ENCODE assay signal across 8 cellular contexts in the genomic region with DNA sequence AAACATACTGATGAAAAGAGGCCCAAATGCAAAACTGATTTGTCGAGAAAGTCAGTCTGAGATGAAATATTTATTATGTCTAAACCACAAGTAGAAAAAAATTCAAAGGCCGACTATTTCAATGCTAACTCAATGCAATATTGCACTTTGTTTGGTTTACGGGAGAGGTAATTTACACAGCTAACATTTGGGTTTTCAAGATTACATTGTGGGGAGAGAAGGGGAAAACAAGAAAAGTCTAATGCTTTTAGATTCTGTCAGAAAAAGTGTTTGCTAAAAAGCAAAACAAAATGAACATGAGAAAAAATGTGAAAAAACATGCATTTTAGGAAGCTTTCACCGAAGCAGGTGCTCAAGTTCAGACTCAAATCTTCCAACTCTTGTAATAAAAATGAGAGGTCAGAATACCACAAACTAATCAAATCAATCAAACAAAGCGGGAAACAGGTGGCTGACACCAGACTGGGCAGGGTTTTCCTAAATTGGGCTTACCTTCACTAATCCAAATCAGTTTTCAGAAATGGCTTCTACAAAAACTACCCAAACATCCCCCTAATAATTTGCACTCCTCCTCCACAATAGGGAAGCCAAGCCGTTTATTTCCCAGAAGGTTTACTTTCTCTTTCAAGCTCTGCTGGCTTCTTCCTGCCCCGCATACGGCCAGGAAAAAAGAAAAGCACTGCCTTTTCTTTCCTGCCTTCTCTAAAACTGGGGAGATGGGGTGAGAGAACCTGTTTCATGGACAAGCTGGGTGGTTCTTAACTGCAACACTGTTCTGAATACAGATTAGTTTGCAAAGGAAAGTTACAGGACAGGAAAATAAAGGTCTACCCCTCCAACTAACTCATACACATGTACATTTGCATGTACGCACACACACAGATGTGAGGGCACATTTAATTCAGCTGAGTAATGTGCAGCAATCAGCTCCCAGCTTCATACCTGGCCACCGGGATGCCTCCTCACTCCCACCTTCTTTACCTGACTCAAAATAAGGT. TPM values are rescaled to one million over a fixed set of nuclear protein-coding genes. Genes with fewer than 3 reads are reported as not detected.
A peak's percentile ranks its signal among the peaks of the same experiment; 100 is the strongest.
DNase-seq lines count a peak whose midpoint lies in the region; TF ChIP-seq lines count a peak whose summit lies in the region.

No MANE protein-coding gene starts in this region.

- H3K9me3 Mint-ChIP-seq in CD14-positive monocyte, result no peaks in the 10 kb centered on the region
- H3K9me3 Mint-ChIP-seq in type B pancreatic cell, result no peaks in the 10 kb centered on the region

- H3K27me3 ChIP-seq in breast epithelium, result no peaks in the 10 kb centered on the region
- H3K27me3 ChIP-seq in liver (ENCODE audit: control insufficient read depth in 4 of 4, insufficient read depth in 4 of 4, low read length in 3 of 4), result no peaks in the 10 kb centered on the region

- peak overlapping the region; percentile 81 to 84 for H3K9ac ChIP-seq in liver (ENCODE audit: low read depth in 1 of 2, low read length in 2 of 2)

- H3K4me3 Mint-ChIP-seq in CD14-positive monocyte, result peak overlapping the region; percentile 76 to 88
- H3K4me3 Mint-ChIP-seq in type B pancreatic cell, result peak overlapping the region; percentile 65

- H3K4me3 ChIP-seq in breast epithelium (peak overlapping the region; percentile 4 to 57 (median 34)), liver (ENCODE audit: low read depth in 1 of 3, low read length in 3 of 3) (peak overlapping the region; percentile 9 to 49 (median 46))

- H3K27me3 Mint-ChIP-seq in CD14-positive monocyte (ENCODE audit: low read depth in 3 of 3) (no peaks in the 10 kb centered on the region), type B pancreatic cell (no peaks in the 10 kb centered on the region)

- TF ChIP-seq POLR2A in breast epithelium (IDR thresholded peaks at IDR 0.05), result no peak
- TF ChIP-seq POLR2A in erythroblast (IDR thresholded peaks at IDR 0.05; ENCODE audit: low read length), result no peak

- TF ChIP-seq CTCF in CD14-positive monocyte (IDR thresholded peaks at IDR 0.05) (no peak), breast epithelium (IDR thresholded peaks at IDR 0.05) (no peak), liver (IDR thresholded peaks at IDR 0.05; ENCODE audit: low read depth, low read length, missing input control) (no peak), type B pancreatic cell (conservative IDR thresholded peaks at IDR 0.05) (no peak)

- H3K36me3 Mint-ChIP-seq in CD14-positive monocyte, result peaks cover 12 to 25% of the 10 kb centered on the region in 2 donors
- peaks cover 12% of the 10 kb centered on the region for H3K36me3 Mint-ChIP-seq in type B pancreatic cell

- WGBS in liver, result 9% methylated on average over 10 of the region's 10 CpGs

- H3K4me1 ChIP-seq in breast epithelium (peaks cover 0 to 3% of the 10 kb centered on the region in 2 donors), liver (ENCODE audit: control insufficient read depth in 4 of 4, insufficient read depth in 4 of 4, low read length in 3 of 4) (peaks cover 14 to 52% (median 48%) of the 10 kb centered on the region in 4 donors)

- no peaks in the 10 kb centered on the region for H3K9me3 ChIP-seq in breast epithelium
- no peaks in the 10 kb centered on the region for H3K9me3 ChIP-seq in liver (ENCODE audit: control insufficient read depth in 4 of 4, low read length in 3 of 4)

- TF ChIP-seq RAD21 in liver (IDR thresholded peaks at IDR 0.05), result peak in 1 of 2 donors; percentile 15

- H3K27ac Mint-ChIP-seq in CD14-positive monocyte (peak overlapping the region; percentile 79 to 89 (median 87)), type B pancreatic cell (peak overlapping the region; percentile 44)

- DNase-seq in CD14-positive monocyte (ENCODE audit: low spot score) (no peak), Kasumi-1 (lab: John Stamatoyannopoulos, UW) (peak; percentile 27 to 32), breast epithelium (ENCODE audit: low spot score in 2 of 2) (no peak), type B pancreatic cell (ENCODE audit: extremely low spot score, unreplicated experiment) (no peak), erythroblast (lab: John Stamatoyannopoulos, UW) (no peak), NCI-H345 treated with DMSO at 0.1 percent for 48 hours (lab: John Stamatoyannopoulos, UW; ENCODE audit: unreplicated experiment) (no peak)
- DNase-seq in activated CD4-positive, CD25-positive, alpha-beta regulatory T cell (lab: John Stamatoyannopoulos, UW), result no peak

- peaks cover 41% of the 10 kb centered on the region for H3K4me1 Mint-ChIP-seq in CD14-positive monocyte
- peaks cover 25% of the 10 kb centered on the region for H3K4me1 Mint-ChIP-seq in type B pancreatic cell (ENCODE audit: unreplicated experiment)

- peak overlapping the region; percentile 70 to 83 for H3K27ac ChIP-seq in breast epithelium
- peak overlapping the region; percentile 77 to 87 for H3K27ac ChIP-seq in liver (ENCODE audit: low read depth in 1 of 2, low read length in 2 of 2)

- H3K36me3 ChIP-seq in breast epithelium (no peaks in the 10 kb centered on the region), liver (ENCODE audit: control insufficient read depth in 4 of 4, insufficient read depth in 3 of 4, low read depth in 1 of 4, low read length in 3 of 4) (peaks cover 0 to 3% (median under 1%) of the 10 kb centered on the region in 4 donors)

- intact Hi-C loops in CD14-positive monocyte (cut with micrococcal nuclease) (no loop called here), breast epithelium (cut with DNase I; ENCODE audit: low total_unique reads) (no loop called here)

TF ChIP-seq in liver, 16 proteins besides CTCF, POLR2A, EP300 and RAD21 (continues in another document):
- TF ChIP-seq HNF4G (IDR thresholded peaks at IDR 0.05) (no peak), EGR1 (IDR thresholded peaks at IDR 0.05; ENCODE audit: low read depth in 2 of 2) (no peak), SP1 (IDR thresholded peaks at IDR 0.05) (no peak), FOXA2 (IDR thresholded peaks at IDR 0.05) (no peak), JUND (IDR thresholded peaks at IDR 0.05) (no peak), HNF4A (conservative IDR thresholded peaks at IDR 0.05) (no peak), NR2F2 (IDR thresholded peaks at IDR 0.05) (no peak), GABPA (IDR thresholded peaks at IDR 0.05 in 1 of 2, conservative IDR thresholded peaks at IDR 0.05 in 1 of 2) (no peak), TAF1 (conservative IDR thresholded peaks at IDR 0.05) (no peak), FOXA1 (IDR thresholded peaks at IDR 0.05) (no peak)
- TF ChIP-seq, protein P1, sequence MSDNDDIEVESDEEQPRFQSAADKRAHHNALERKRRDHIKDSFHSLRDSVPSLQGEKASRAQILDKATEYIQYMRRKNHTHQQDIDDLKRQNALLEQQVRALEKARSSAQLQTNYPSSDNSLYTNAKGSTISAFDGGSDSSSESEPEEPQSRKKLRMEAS (IDR thresholded peaks at IDR 0.05), result no peak
- TF ChIP-seq, protein P2, sequence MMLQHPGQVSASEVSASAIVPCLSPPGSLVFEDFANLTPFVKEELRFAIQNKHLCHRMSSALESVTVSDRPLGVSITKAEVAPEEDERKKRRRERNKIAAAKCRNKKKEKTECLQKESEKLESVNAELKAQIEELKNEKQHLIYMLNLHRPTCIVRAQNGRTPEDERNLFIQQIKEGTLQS (IDR thresholded peaks at IDR 0.05), result no peak
- TF ChIP-seq, protein P3, sequence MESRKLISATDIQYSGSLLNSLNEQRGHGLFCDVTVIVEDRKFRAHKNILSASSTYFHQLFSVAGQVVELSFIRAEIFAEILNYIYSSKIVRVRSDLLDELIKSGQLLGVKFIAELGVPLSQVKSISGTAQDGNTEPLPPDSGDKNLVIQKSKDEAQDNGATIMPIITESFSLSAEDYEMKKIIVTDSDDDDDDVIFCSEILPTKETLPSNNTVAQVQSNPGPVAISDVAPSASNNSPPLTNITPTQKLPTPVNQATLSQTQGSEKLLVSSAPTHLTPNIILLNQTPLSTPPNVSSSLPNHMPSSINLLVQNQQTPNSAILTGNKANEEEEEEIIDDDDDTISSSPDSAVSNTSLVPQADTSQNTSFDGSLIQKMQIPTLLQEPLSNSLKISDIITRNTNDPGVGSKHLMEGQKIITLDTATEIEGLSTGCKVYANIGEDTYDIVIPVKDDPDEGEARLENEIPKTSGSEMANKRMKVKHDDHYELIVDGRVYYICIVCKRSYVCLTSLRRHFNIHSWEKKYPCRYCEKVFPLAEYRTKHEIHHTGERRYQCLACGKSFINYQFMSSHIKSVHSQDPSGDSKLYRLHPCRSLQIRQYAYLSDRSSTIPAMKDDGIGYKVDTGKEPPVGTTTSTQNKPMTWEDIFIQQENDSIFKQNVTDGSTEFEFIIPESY (IDR thresholded peaks at IDR 0.05), result no peak
- TF ChIP-seq, protein P4, sequence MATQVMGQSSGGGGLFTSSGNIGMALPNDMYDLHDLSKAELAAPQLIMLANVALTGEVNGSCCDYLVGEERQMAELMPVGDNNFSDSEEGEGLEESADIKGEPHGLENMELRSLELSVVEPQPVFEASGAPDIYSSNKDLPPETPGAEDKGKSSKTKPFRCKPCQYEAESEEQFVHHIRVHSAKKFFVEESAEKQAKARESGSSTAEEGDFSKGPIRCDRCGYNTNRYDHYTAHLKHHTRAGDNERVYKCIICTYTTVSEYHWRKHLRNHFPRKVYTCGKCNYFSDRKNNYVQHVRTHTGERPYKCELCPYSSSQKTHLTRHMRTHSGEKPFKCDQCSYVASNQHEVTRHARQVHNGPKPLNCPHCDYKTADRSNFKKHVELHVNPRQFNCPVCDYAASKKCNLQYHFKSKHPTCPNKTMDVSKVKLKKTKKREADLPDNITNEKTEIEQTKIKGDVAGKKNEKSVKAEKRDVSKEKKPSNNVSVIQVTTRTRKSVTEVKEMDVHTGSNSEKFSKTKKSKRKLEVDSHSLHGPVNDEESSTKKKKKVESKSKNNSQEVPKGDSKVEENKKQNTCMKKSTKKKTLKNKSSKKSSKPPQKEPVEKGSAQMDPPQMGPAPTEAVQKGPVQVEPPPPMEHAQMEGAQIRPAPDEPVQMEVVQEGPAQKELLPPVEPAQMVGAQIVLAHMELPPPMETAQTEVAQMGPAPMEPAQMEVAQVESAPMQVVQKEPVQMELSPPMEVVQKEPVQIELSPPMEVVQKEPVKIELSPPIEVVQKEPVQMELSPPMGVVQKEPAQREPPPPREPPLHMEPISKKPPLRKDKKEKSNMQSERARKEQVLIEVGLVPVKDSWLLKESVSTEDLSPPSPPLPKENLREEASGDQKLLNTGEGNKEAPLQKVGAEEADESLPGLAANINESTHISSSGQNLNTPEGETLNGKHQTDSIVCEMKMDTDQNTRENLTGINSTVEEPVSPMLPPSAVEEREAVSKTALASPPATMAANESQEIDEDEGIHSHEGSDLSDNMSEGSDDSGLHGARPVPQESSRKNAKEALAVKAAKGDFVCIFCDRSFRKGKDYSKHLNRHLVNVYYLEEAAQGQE (IDR thresholded peaks at IDR 0.05), result no peak

RNA-seq across cellular contexts. Expression of a gene that starts 9.3 kb away (rescaled TPM):
- polyA plus RNA-seq in CD14-positive monocyte, result 100 to 1,000 TPM; 110 to 155 TPM
- 100 to 1,000 TPM; 193 to 322 (median 238) TPM for total RNA-seq in breast epithelium
- 100 to 1,000 TPM in 1 of 2 donors, 10 to 100 TPM in 1; 68.7 to 301 TPM for total RNA-seq in liver
- polyA plus RNA-seq in liver, result 100 to 1,000 TPM; 104 to 123 TPM
- total RNA-seq in type B pancreatic cell (ENCODE audit: low replicate concordance), result 64.9 and 80.1 TPM in 2 replicates

RNA-seq across cellular contexts. Expression of a gene that starts 44.2 kb away (rescaled TPM):
- polyA plus RNA-seq in CD14-positive monocyte, result not detected
- 100 to 1,000 TPM; 288 to 554 (median 306) TPM for total RNA-seq in breast epithelium
- total RNA-seq in liver, result 10 to 100 TPM in 1 of 2 donors, 1 to 10 TPM in 1; 6.7 to 22.2 TPM
- polyA plus RNA-seq in liver, result 10 to 100 TPM in 1 of 2 donors, 1 to 10 TPM in 1; 6.5 to 27.0 TPM
- total RNA-seq in type B pancreatic cell (ENCODE audit: low replicate concordance), result 21.9 and 49.0 TPM in 2 replicates

Comparison
In these comparisons a context has a peak if more than half of its experiments do, and no peak if none do; other contexts are left out.
1. DNase-seq: peak in Kasumi-1 (2 of 2); none in CD14-positive monocyte (single experiment), breast epithelium (0 of 2), type B pancreatic cell (single experiment), erythroblast (0 of 2), NCI-H345 treated with DMSO at 0.1 percent for 48 hours (single experiment) and activated CD4-positive, CD25-positive, alpha-beta regulatory T cell (0 of 4).